16 cellular contexts compared by ENCODE assay signal in the genomic region with DNA sequence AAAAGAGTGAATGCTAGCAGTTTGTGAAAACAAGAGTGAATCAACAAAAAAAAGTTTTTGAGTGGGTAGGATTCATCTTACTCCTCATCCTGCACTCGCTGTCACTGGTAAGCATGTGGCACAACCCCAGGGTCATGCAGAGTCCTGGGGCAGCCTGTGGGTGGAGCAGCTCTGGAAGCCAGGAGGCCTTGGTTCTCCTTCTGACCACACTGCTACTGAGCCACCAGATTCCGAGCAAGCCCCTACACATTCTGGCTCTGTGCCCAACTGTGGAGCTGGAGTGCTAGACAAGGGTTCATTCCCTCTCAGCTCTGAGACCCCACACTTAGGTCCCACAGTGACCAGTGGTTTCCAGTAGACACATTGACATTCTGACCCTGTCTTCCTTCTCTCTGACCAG.
DNase-seq lines count a peak whose midpoint lies in the region; TF ChIP-seq lines count a peak whose summit lies in the region.
"Had no signal": no experiment of that assay in that cellular context is flagged by ENCODE, and none has a peak within 500 bp of the region (broad histone marks: within the 10 kb centered on the region; RNA-seq: fewer than 3 reads in every experiment).

No MANE protein-coding gene starts in this region.

- no peaks in the 10 kb centered on the region for H3K27me3 Mint-ChIP-seq in MCF 10A (ENCODE audit: insufficient read depth, unreplicated experiment)
- H3K27me3 Mint-ChIP-seq: CD4-positive, alpha-beta T cell had no signal

- no peaks in the 10 kb centered on the region for H3K36me3 Mint-ChIP-seq in MCF 10A (ENCODE audit: insufficient read depth, unreplicated experiment)

- peak; percentile 4 for DNase-seq in NCI-H2171 treated with DMSO at 0.1 percent for 48 hours (lab: John Stamatoyannopoulos, UW)
- no peak for DNase-seq in NCI-H2171 (lab: John Stamatoyannopoulos, UW)
- DNase-seq in MCF 10A (ENCODE audit: unreplicated experiment) = peak; percentile 71
- peak; percentile 68 for DNase-seq in epithelial cell of esophagus (ENCODE audit: low read depth)
- DNase-seq in left ventricle myocardium inferior = no peak
- DNase-seq in erythroblast (lab: John Stamatoyannopoulos, UW) = no peak
- no peak for DNase-seq in NCI-H187 treated with DMSO at 0.1 percent for 48 hours (lab: John Stamatoyannopoulos, UW)
- DNase-seq in superior temporal gyrus (ENCODE audit: extremely low spot score) = no peak
- DNase-seq: AML-193; Caco-2; CD4-positive, alpha-beta T cell; GDM1; H9 had no signal

- no peaks in the 10 kb centered on the region for H3K9me3 ChIP-seq in left ventricle myocardium inferior (replicated peaks)
- H3K9me3 ChIP-seq: A549, Caco-2 had no signal

- no peaks in the 10 kb centered on the region for H3K36me3 ChIP-seq in left ventricle myocardium inferior

- H3K9me3 Mint-ChIP-seq in MCF 10A (ENCODE audit: unreplicated experiment) = peaks cover 7% of the 10 kb centered on the region
- H3K9me3 Mint-ChIP-seq: CD4-positive, alpha-beta T cell; H9 had no signal

- H3K4me1 Mint-ChIP-seq in MCF 10A (ENCODE audit: insufficient read depth, unreplicated experiment) = peaks cover 36% of the 10 kb centered on the region

- no peak for TF ChIP-seq CTCF in MCF 10A (IDR thresholded peaks at IDR 0.05; ENCODE audit: unreplicated experiment)
- no peak for TF ChIP-seq CTCF in epithelial cell of esophagus (IDR thresholded peaks at IDR 0.05; ENCODE audit: insufficient read depth, low read depth, low read length, missing control alignments)
- TF ChIP-seq CTCF in left ventricle myocardium inferior (IDR thresholded peaks at IDR 0.05; ENCODE audit: borderline replicate concordance) = no peak

- POLR2A ChIA-PET in MCF 10A (lab: Yijun Ruan, JAX) = interaction anchor here (0.7 to 1.7 kb wide), 6 partner anchors 42 to 232 kb away, joined by 3 to 4 read pairs (median 3); no protein-coding TSS in a partner anchor

- intact Hi-C loops in MCF 10A (cut with micrococcal nuclease) = loop anchor here (10.0 kb wide), 1 partner anchor 672 kb away; a partner anchor contains a TSS
- intact Hi-C loops in left ventricle myocardium inferior (cut with micrococcal nuclease) = no loop called here

- H3K4me1 ChIP-seq in left ventricle myocardium inferior = no peaks in the 10 kb centered on the region
- H3K4me1 ChIP-seq: A549, Caco-2 had no signal

- H3K4me3 ChIP-seq in epithelial cell of esophagus (ENCODE audit: low read length) (no peak overlapping the region), left ventricle myocardium inferior (no peak overlapping the region)
- H3K4me3 ChIP-seq: A549 had no signal

- no peaks in the 10 kb centered on the region for H3K27me3 ChIP-seq in left ventricle myocardium inferior (ENCODE audit: low read depth)

- BruUV-seq in MCF 10A (replicated peaks; lab: Mats Ljungman, UMichigan) = no TSS peak

- CTCF ChIA-PET in MCF 10A (lab: Yijun Ruan, JAX) = interaction anchor here (0.6 kb wide), 2 partner anchors 37 to 1435 kb away, joined by 3 read pairs; no protein-coding TSS in a partner anchor

- no peak for TF ChIP-seq POLR2A in erythroblast (IDR thresholded peaks at IDR 0.05; ENCODE audit: low read length)

- no peak overlapping the region for H3K27ac ChIP-seq in left ventricle myocardium inferior (replicated peaks)
- H3K27ac ChIP-seq: 22Rv1, A549, C4-2B had no signal

- no peak overlapping the region for H3K4me3 Mint-ChIP-seq in MCF 10A (ENCODE audit: unreplicated experiment)
- H3K4me3 Mint-ChIP-seq: CD4-positive, alpha-beta T cell; H9 had no signal

- H3K27ac Mint-ChIP-seq in MCF 10A (ENCODE audit: low read depth, unreplicated experiment) = peak overlapping the region; percentile 87
- H3K27ac Mint-ChIP-seq: CD4-positive, alpha-beta T cell had no signal

Comparison
In these comparisons a context has a peak if more than half of its experiments do, and no peak if none do; other contexts are left out.
1. DNase-seq: peak in NCI-H2171 treated with DMSO at 0.1 percent for 48 hours (single experiment), MCF 10A (single experiment) and epithelial cell of esophagus (single experiment); none in NCI-H2171 (single experiment), left ventricle myocardium inferior (single experiment), erythroblast (0 of 2), NCI-H187 treated with DMSO at 0.1 percent for 48 hours (single experiment) and superior temporal gyrus (single experiment).